ENCODE assay signal across 18 cellular contexts in the genomic region with DNA sequence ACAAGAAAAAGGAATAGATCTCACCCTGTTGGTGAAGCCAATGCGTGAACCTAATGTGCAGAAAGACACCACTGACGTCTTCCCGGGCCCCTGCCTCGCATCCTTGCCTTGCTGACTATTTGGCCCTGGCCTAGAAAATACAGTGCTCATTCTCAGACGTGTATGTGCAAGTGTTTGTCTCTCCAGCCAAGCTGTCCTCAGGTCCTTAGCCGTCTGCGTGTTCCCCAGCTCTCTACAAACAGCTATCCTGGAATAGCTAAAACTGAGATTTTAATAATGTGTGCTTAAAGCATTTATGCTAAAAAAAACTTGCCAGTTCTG. TPM values are rescaled to one million over a fixed set of nuclear protein-coding genes. Genes with fewer than 3 reads are reported as not detected.
DNase-seq lines count a peak whose midpoint lies in the region; ATAC-seq and TF ChIP-seq lines count a peak whose summit lies in the region.
"Had no signal": no experiment of that assay in that cellular context is flagged by ENCODE, and none has a peak within 500 bp of the region (broad histone marks: within the 10 kb centered on the region; RNA-seq: fewer than 3 reads in every experiment).

No MANE protein-coding gene starts in this region.

- H3K27ac Mint-ChIP-seq in brain, result peak overlapping the region; percentile 6 to 96 (median 73)
- H3K27ac Mint-ChIP-seq: activated CD8-positive, alpha-beta memory T cell treated with anti-CD3 and anti-CD28 coated beads, Interleukin-2, amount 10 ng/mL, durations not matched to agents 7 days and 5 days; activated naive CD8-positive, alpha-beta T cell treated with anti-CD3 and anti-CD28 coated beads, Interleukin-2, amount 50 U/mL, for 24 hours; T-cell had no signal

- H3K4me1 ChIP-seq in HEK293 (ENCODE audit: control insufficient read depth, insufficient read depth, low read length) (peaks cover 10% of the 10 kb centered on the region), OCI-LY7 (ENCODE audit: insufficient read depth, low read length, poor library complexity, severe bottlenecking) (no peaks in the 10 kb centered on the region)

- H3K9me3 Mint-ChIP-seq in brain, result peaks cover 0 to 5% (median 0%) of the 10 kb centered on the region in 5 experiments
- H3K9me3 Mint-ChIP-seq: activated naive CD8-positive, alpha-beta T cell treated with anti-CD3 and anti-CD28 coated beads, Interleukin-2, amount 50 U/mL, for 24 hours; T-cell had no signal

- intact Hi-C loops in OCI-LY7 (cut with micrococcal nuclease; ENCODE audit: unreplicated experiment), result no loop called here

- H3K9me3 ChIP-seq in HEK293 (ENCODE audit: control insufficient read depth, insufficient read depth, low read depth, low read length) (no peaks in the 10 kb centered on the region), OCI-LY7 (ENCODE audit: low read length) (no peaks in the 10 kb centered on the region)
- H3K9me3 ChIP-seq: thyroid gland had no signal

- no TSS peak for BruUV-seq in OCI-LY7 (replicated peaks; lab: Mats Ljungman, UMichigan)

- peaks cover 53% of the 10 kb centered on the region for H3K4me1 Mint-ChIP-seq in brain
- H3K4me1 Mint-ChIP-seq: activated CD8-positive, alpha-beta memory T cell treated with anti-CD3 and anti-CD28 coated beads, Interleukin-2, amount 10 ng/mL, durations not matched to agents 7 days and 5 days; activated naive CD8-positive, alpha-beta T cell treated with anti-CD3 and anti-CD28 coated beads, Interleukin-2, amount 50 U/mL, for 24 hours; T-cell had no signal

- H3K27ac ChIP-seq in HEK293 (ENCODE audit: extremely low read depth, low read depth, low read length) (peak overlapping the region; percentile 58; the same call in 1 of the 2 replicates), OCI-LY7 (ENCODE audit: low read depth, low read length, poor library complexity, severe bottlenecking) (no peak overlapping the region)
- H3K27ac ChIP-seq: thyroid gland had no signal

- H3K4me3 ChIP-seq in HEK293 (ENCODE audit: low read depth, low read length) (no peak overlapping the region), OCI-LY7 (ENCODE audit: low read depth, low read length, poor library complexity, severe bottlenecking) (no peak overlapping the region)
- H3K4me3 ChIP-seq: thyroid gland had no signal

- H3K4me2 ChIP-seq in OCI-LY7 (ENCODE audit: low read length), result no peak overlapping the region

- H3K4me3 Mint-ChIP-seq in brain, result no peak overlapping the region
- H3K4me3 Mint-ChIP-seq: activated CD8-positive, alpha-beta memory T cell treated with anti-CD3 and anti-CD28 coated beads, Interleukin-2, amount 10 ng/mL, durations not matched to agents 7 days and 5 days; activated naive CD8-positive, alpha-beta T cell treated with anti-CD3 and anti-CD28 coated beads, Interleukin-2, amount 50 U/mL, for 24 hours; T-cell had no signal

- H3K36me3 Mint-ChIP-seq in brain, result no peaks in the 10 kb centered on the region
- H3K36me3 Mint-ChIP-seq: activated CD8-positive, alpha-beta memory T cell treated with anti-CD3 and anti-CD28 coated beads, Interleukin-2, amount 10 ng/mL, durations not matched to agents 7 days and 5 days; T-cell had no signal

- no peaks in the 10 kb centered on the region for H3K9me2 ChIP-seq in OCI-LY7 (ENCODE audit: insufficient read depth, low read length)

- H3K36me3 ChIP-seq in HEK293 (ENCODE audit: control insufficient read depth in 2 of 2, insufficient read depth in 1 of 2, low read length in 2 of 2), result no peaks in the 10 kb centered on the region
- H3K36me3 ChIP-seq in OCI-LY7 (ENCODE audit: insufficient read depth, low read length), result no peaks in the 10 kb centered on the region
- H3K36me3 ChIP-seq: thyroid gland had no signal

- H3K79me2 ChIP-seq in OCI-LY7 (ENCODE audit: insufficient read depth, low read depth, low read length), result no peaks in the 10 kb centered on the region

- TF ChIP-seq CTCF in HEK293 (tag by site-specific recombination; IDR thresholded peaks at IDR 0.05), result no peak
- TF ChIP-seq CTCF in brain (conservative IDR thresholded peaks at IDR 0.05), result no peak
- no peak for TF ChIP-seq CTCF in OCI-LY7 (conservative IDR thresholded peaks at IDR 0.05; ENCODE audit: low read length)

- no peaks in the 10 kb centered on the region for H3K27me3 Mint-ChIP-seq in brain
- H3K27me3 Mint-ChIP-seq: activated CD8-positive, alpha-beta memory T cell treated with anti-CD3 and anti-CD28 coated beads, Interleukin-2, amount 10 ng/mL, durations not matched to agents 7 days and 5 days; activated naive CD8-positive, alpha-beta T cell treated with anti-CD3 and anti-CD28 coated beads, Interleukin-2, amount 50 U/mL, for 24 hours; T-cell had no signal

- DNase-seq in islet precursor cell, result peak; percentile 49
- peak; percentile 10 for DNase-seq in stimulated activated CD8-positive, alpha-beta memory T cell treated with anti-CD3 and anti-CD28 coated beads, Interleukin-4, amount 100 ng/mL, for 48 hours
- DNase-seq in OCI-LY7 (ENCODE audit: low spot score), result no peak
- no peak for DNase-seq in NCI-H2196 (lab: John Stamatoyannopoulos, UW; ENCODE audit: unreplicated experiment)
- DNase-seq: activated CD4-positive, alpha-beta T cell treated with anti-CD3 and anti-CD28 coated beads for 4 hours; activated CD8-positive, alpha-beta memory T cell treated with anti-CD3 and anti-CD28 coated beads, Interleukin-2, amount 10 ng/mL, durations not matched to agents 7 days and 5 days; activated naive CD8-positive, alpha-beta T cell treated with anti-CD3 and anti-CD28 coated beads, Interleukin-2, amount 50 U/mL, for 24 hours; central memory CD4-positive, alpha-beta T cell; KG1; NCI-H2081 treated with DMSO at 0.1 percent for 48 hours; NCI-H524 treated with DMSO at 0.1 percent for 48 hours; retina; T-cell; thyroid gland had no signal

- POLR2A ChIA-PET in HEK293 (lab: Yijun Ruan, JAX), result interaction anchor here (0.8 to 3.8 kb wide), 6 partner anchors 9 to 51 kb away, joined by 3 to 28 read pairs (median 4); no protein-coding TSS in a partner anchor
- POLR2A ChIA-PET in OCI-LY7 (lab: Charles Lee), result interaction anchor here (0.8 to 1.4 kb wide), 3 partner anchors 9 to 27 kb away, joined by 3 to 4 read pairs (median 3); no protein-coding TSS in a partner anchor

- no peak overlapping the region for H2AFZ ChIP-seq in OCI-LY7 (ENCODE audit: low read length)

- ATAC-seq in HG02973 (IDR thresholded peaks at IDR 0.05; ENCODE audit: unreplicated experiment), result no peak
- ATAC-seq in HG03432 (IDR thresholded peaks at IDR 0.05; ENCODE audit: unreplicated experiment), result no peak
- ATAC-seq: activated CD8-positive, alpha-beta memory T cell treated with anti-CD3 and anti-CD28 coated beads, Interleukin-2, amount 10 ng/mL, durations not matched to agents 7 days and 5 days; activated naive CD8-positive, alpha-beta T cell treated with anti-CD3 and anti-CD28 coated beads, Interleukin-2, amount 50 U/mL, for 24 hours; T-cell had no signal

- CTCF ChIA-PET in HEK293 (lab: Yijun Ruan, JAX) (interaction anchor here (0.6 to 2.4 kb wide), 8 partner anchors 11 to 530 kb away, joined by 3 to 14 read pairs (median 4); no protein-coding TSS in a partner anchor), OCI-LY7 (lab: Charles Lee; ENCODE audit: unreplicated experiment) (no interaction called here)

- no peaks in the 10 kb centered on the region for H4K20me1 ChIP-seq in OCI-LY7 (ENCODE audit: insufficient read depth, low read length)

TF ChIP-seq in HEK293, 187 proteins besides CTCF, POLR2A, EP300 and RAD21 (continues in another document):
- no peak for TF ChIP-seq KLF16 (tag by site-specific recombination; IDR thresholded peaks at IDR 0.05)
- no peak for TF ChIP-seq ZNF473 (tag by site-specific recombination; IDR thresholded peaks at IDR 0.05)
- no peak for TF ChIP-seq ZNF791 (tag by site-specific recombination; IDR thresholded peaks at IDR 0.05)
- TF ChIP-seq ZNF266 (tag by site-specific recombination; IDR thresholded peaks at IDR 0.05; ENCODE audit: low read depth), result no peak
- TF ChIP-seq, protein P1, sequence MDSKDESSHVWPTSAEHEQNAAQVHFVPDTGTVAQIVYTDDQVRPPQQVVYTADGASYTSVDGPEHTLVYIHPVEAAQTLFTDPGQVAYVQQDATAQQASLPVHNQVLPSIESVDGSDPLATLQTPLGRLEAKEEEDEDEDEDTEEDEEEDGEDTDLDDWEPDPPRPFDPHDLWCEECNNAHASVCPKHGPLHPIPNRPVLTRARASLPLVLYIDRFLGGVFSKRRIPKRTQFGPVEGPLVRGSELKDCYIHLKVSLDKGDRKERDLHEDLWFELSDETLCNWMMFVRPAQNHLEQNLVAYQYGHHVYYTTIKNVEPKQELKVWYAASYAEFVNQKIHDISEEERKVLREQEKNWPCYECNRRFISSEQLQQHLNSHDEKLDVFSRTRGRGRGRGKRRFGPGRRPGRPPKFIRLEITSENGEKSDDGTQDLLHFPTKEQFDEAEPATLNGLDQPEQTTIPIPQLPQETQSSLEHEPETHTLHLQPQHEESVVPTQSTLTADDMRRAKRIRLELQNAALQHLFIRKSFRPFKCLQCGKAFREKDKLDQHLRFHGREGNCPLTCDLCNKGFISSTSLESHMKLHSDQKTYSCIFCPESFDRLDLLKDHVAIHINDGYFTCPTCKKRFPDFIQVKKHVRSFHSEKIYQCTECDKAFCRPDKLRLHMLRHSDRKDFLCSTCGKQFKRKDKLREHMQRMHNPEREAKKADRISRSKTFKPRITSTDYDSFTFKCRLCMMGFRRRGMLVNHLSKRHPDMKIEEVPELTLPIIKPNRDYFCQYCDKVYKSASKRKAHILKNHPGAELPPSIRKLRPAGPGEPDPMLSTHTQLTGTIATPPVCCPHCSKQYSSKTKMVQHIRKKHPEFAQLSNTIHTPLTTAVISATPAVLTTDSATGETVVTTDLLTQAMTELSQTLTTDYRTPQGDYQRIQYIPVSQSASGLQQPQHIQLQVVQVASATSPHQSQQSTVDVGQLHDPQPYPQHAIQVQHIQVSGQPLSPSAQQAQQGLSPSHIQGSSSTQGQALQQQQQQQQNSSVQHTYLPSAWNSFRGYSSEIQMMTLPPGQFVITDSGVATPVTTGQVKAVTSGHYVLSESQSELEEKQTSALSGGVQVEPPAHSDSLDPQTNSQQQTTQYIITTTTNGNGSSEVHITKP (tag by site-specific recombination; IDR thresholded peaks at IDR 0.05), result no peak
- no peak for TF ChIP-seq ZNF146 (tag by site-specific recombination; IDR thresholded peaks at IDR 0.05)
- TF ChIP-seq ZNF660 (tag by site-specific recombination; IDR thresholded peaks at IDR 0.05), result no peak
- no peak for TF ChIP-seq ZNF548 (tag by site-specific recombination; IDR thresholded peaks at IDR 0.05)
- no peak for TF ChIP-seq ZNF350 (tag by site-specific recombination; IDR thresholded peaks at IDR 0.05)
- TF ChIP-seq ZFP3 (tag by site-specific recombination; IDR thresholded peaks at IDR 0.05; ENCODE audit: low read depth), result no peak
- no peak for TF ChIP-seq ZNF274 (IDR thresholded peaks at IDR 0.05; ENCODE audit: low read length)
- TF ChIP-seq ZNF274 (tag by site-specific recombination; IDR thresholded peaks at IDR 0.05; ENCODE audit: borderline replicate concordance), result no peak
- TF ChIP-seq ZNF132 (tag by site-specific recombination; IDR thresholded peaks at IDR 0.05; ENCODE audit: borderline replicate concordance), result no peak
- TF ChIP-seq ZNF501 (tag by site-specific recombination; IDR thresholded peaks at IDR 0.05), result no peak

RNA-seq across cellular contexts. Expression of a gene that starts 55.9 kb away (rescaled TPM):
- polyA plus RNA-seq in brain (ENCODE audit: insufficient read depth, low read depth, low replicate concordance), result 163 TPM
- 30.2 and 40.6 TPM in 2 replicates for total RNA-seq in OCI-LY7 (2014; rRNA removed; shearing (Covaris generic))
- total RNA-seq in OCI-LY7 (2022), result 64.6 and 65.9 TPM in 2 replicates

Comparison
In these comparisons a context has a peak if more than half of its experiments do, and no peak if none do; other contexts are left out.
1. DNase-seq: peak in islet precursor cell (single experiment) and stimulated activated CD8-positive, alpha-beta memory T cell treated with anti-CD3 and anti-CD28 coated beads, Interleukin-4, amount 100 ng/mL, for 48 hours (single experiment); none in OCI-LY7 (single experiment) and NCI-H2196 (single experiment).